Comparison of ENCODE assay signal across 8 cellular contexts in the genomic region with DNA sequence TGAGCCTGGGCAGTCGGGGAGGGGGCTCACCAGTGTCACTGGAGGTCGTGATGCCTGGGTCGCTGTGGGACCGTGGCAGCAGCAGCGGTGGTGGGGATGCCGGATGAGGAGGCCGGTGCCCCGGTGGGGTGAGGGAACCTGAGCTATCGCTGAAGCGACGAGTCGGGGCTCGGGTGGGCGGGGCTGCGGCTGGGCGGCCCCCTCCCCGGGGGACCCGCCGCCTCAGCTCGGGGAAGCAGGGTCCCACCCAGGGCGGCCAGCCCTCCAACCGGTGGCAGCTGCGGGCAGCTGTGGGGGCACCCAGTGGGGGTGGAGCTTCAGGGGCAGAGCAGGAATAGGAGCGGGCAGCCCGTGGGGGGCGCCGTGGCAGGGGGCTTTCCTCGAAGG. TPM values are rescaled to one million over a fixed set of nuclear protein-coding genes. Genes with fewer than 3 reads are reported as not detected.
A peak's percentile ranks its signal among the peaks of the same experiment; 100 is the strongest.
DNase-seq lines count a peak whose midpoint lies in the region; ATAC-seq, FAIRE-seq and TF ChIP-seq lines count a peak whose summit lies in the region.

No MANE protein-coding gene starts in this region.

- H3K4me1 ChIP-seq in HepG2 (ENCODE audit: insufficient read depth, low read length) = peaks cover 39% of the 10 kb centered on the region
- peaks cover 0 to 16% (median 0%) of the 10 kb centered on the region in 4 donors for H3K4me1 ChIP-seq in right lobe of liver
- peaks cover 35% of the 10 kb centered on the region for H3K4me1 ChIP-seq in KMS-11 (ENCODE audit: low read depth, poor library complexity, severe bottlenecking)
- peaks cover 0 to 34% of the 10 kb centered on the region in 2 donors for H3K4me1 ChIP-seq in right atrium auricular region
- peaks cover 21 to 36% of the 10 kb centered on the region in 2 donors for H3K4me1 ChIP-seq in left lung

- TF ChIP-seq RAD21 in HepG2 (CRISPR knock-in tag; IDR thresholded peaks at IDR 0.05) = no peak

- TF ChIP-seq EP300 in HepG2 (IDR thresholded peaks at IDR 0.05; ENCODE audit: low read depth in 2 of 2, low read length in 2 of 2) = no peak
- no peak for TF ChIP-seq EP300 in HepG2 (CRISPR knock-in tag; IDR thresholded peaks at IDR 0.05; ENCODE audit: borderline replicate concordance)

- POLR2A ChIA-PET in HepG2 (lab: Yijun Ruan, JAX) = interaction anchor here (1.3 to 3.0 kb wide), 11 partner anchors 10 to 312 kb away, joined by 3 to 24 read pairs (median 12); a partner anchor contains a TSS

- H3K4me3 ChIP-seq in HepG2 (replicated peaks in 1 of 3; ENCODE audit: insufficient read depth in 1 of 3, low read depth in 2 of 3, low read length in 3 of 3) (no peak overlapping the region), right lobe of liver (peak overlapping the region in 1 of 3 donors; percentile 23), KMS-11 (IDR thresholded peaks at IDR 0.05; ENCODE audit: insufficient read depth, low read depth, low read length) (peak overlapping the region; percentile 98), right atrium auricular region (peak overlapping the region; percentile 12 to 37), left lung (peak overlapping the region in 1 of 2 donors; percentile 26)

- H3K9ac ChIP-seq in HepG2 (ENCODE audit: insufficient read depth, low read depth, low read length) (peak overlapping the region; percentile 26; the same call in 1 of the 2 replicates), KMS-11 (peak overlapping the region; percentile 72)

- TF ChIP-seq CTCF in HepG2 (CRISPR knock-in tag; IDR thresholded peaks at IDR 0.05) (no peak), right lobe of liver (IDR thresholded peaks at IDR 0.05) (no peak), KMS-11 (conservative IDR thresholded peaks at IDR 0.05; ENCODE audit: low read depth, low read length) (no peak), right atrium auricular region (IDR thresholded peaks at IDR 0.05) (no peak), left lung (IDR thresholded peaks at IDR 0.05) (no peak)

- peaks cover 1 to 9% of the 10 kb centered on the region in 2 experiments; a peak in 2 of 5 replicates for H3K36me3 ChIP-seq in HepG2 (replicated peaks in 1 of 2; ENCODE audit: control insufficient read depth in 1 of 2, insufficient read depth in 2 of 2, low read length in 2 of 2)
- H3K36me3 ChIP-seq in right lobe of liver = no peaks in the 10 kb centered on the region
- no peaks in the 10 kb centered on the region for H3K36me3 ChIP-seq in KMS-11 (ENCODE audit: insufficient read depth)
- peaks cover 9% of the 10 kb centered on the region for H3K36me3 ChIP-seq in right atrium auricular region
- peaks cover 0 to 19% of the 10 kb centered on the region in 2 donors for H3K36me3 ChIP-seq in left lung

- H2AFZ ChIP-seq in HepG2 (ENCODE audit: low read length) = no peak overlapping the region
- peak overlapping the region; percentile 99 for H2AFZ ChIP-seq in KMS-11 (ENCODE audit: low read depth)

- in situ Hi-C loops in HepG2 (cut with HindIII; ENCODE audit: extremely low pct_ligation_motif_present, low pct_unique_long_range_greater_than_20kb) = loop anchor here (10.0 kb wide), 1 partner anchor 55 kb away; a partner anchor contains a TSS

- H3K9me3 ChIP-seq in HepG2 (ENCODE audit: low read length) = no peaks in the 10 kb centered on the region
- no peaks in the 10 kb centered on the region for H3K9me3 ChIP-seq in right lobe of liver
- H3K9me3 ChIP-seq in right atrium auricular region = no peaks in the 10 kb centered on the region
- H3K9me3 ChIP-seq in left lung = no peaks in the 10 kb centered on the region

- H4K20me1 ChIP-seq in HepG2 (ENCODE audit: insufficient read depth, low read length) (no peaks in the 10 kb centered on the region), KMS-11 (ENCODE audit: insufficient read depth) (no peaks in the 10 kb centered on the region)

- DNase-seq in HepG2 (ENCODE audit: low spot score) (no peak), right lobe of liver (no peak), right atrium auricular region (ENCODE audit: low spot score) (no peak), globus pallidus (ENCODE audit: low spot score) (no peak), left lung (no peak), RKO (ENCODE audit: low spot score) (no peak)
- DNase-seq in activated CD4-positive, alpha-beta T cell treated with anti-CD3 and anti-CD28 coated beads for 1 hour = no peak

- H3K4me2 ChIP-seq in HepG2 (ENCODE audit: low read depth, low read length) (no peak overlapping the region; the same call in 1 of the 2 replicates), KMS-11 (peak overlapping the region; percentile 91)

- 95% methylated on average over 11 of the region's 28 CpGs for WGBS in HepG2 (ENCODE audit: low lambda C conversion rate)
- 0% methylated on average over 2 of the region's 28 CpGs for WGBS in right lobe of liver (ENCODE audit: insufficient coverage, low coverage, low lambda C conversion rate, missing lambda C conversion rate)

- ATAC-seq in HepG2 (no peak), right lobe of liver (no peak), left lung (no peak)

- H3K27ac ChIP-seq in HepG2 (ENCODE audit: extremely low read length, insufficient read depth, low read length) (peak overlapping the region; percentile 71), right lobe of liver (peak overlapping the region in 1 of 3 donors; percentile 47), KMS-11 (peak overlapping the region; percentile 30; the same call in 1 of the 2 replicates), right atrium auricular region (peak overlapping the region; percentile 37 to 49), left lung (peak overlapping the region in 1 of 2 donors; percentile 42)

- H3K27me3 ChIP-seq in HepG2 (ENCODE audit: control insufficient read depth in 1 of 2, insufficient read depth in 2 of 2, low read length in 2 of 2) = no peaks in the 10 kb centered on the region
- H3K27me3 ChIP-seq in right lobe of liver = no peaks in the 10 kb centered on the region
- H3K27me3 ChIP-seq in KMS-11 (ENCODE audit: insufficient read depth, low read depth) = no peaks in the 10 kb centered on the region
- H3K27me3 ChIP-seq in right atrium auricular region = no peaks in the 10 kb centered on the region
- no peaks in the 10 kb centered on the region for H3K27me3 ChIP-seq in left lung

- intact Hi-C loops in HepG2 (cut with micrococcal nuclease; ENCODE audit: unreplicated experiment) (loop anchor here (1.0 to 2.0 kb wide), 4 partner anchors 43 to 341 kb away; a partner anchor contains a TSS), right lobe of liver (cut with DNase I) (loop anchor here in 1 of 2 donors (5.0 kb wide), 1 partner anchor 77 kb away; no protein-coding TSS in a partner anchor), left lung (cut with DNase I) (no loop called here)

- no TSS peak for BruUV-seq in HepG2 (replicated peaks; lab: Mats Ljungman, UMichigan)

- H3K79me2 ChIP-seq in HepG2 (ENCODE audit: insufficient read depth, low read length) (peaks cover 8% of the 10 kb centered on the region), KMS-11 (ENCODE audit: insufficient read depth, low read depth) (no peaks in the 10 kb centered on the region)

- TF ChIP-seq POLR2A in HepG2 (IDR thresholded peaks at IDR 0.05; ENCODE audit: insufficient read depth in 1 of 2, low read depth in 2 of 2, low read length in 2 of 2) (no peak), right lobe of liver (IDR thresholded peaks at IDR 0.05) (no peak)

- CTCF ChIA-PET in HepG2 (lab: Yijun Ruan, JAX; ENCODE audit: low intra/inter-chr PET ratio, low total read pairs) = interaction anchor here (0.8 to 4.0 kb wide), 5 partner anchors 8 to 341 kb away, joined by 3 to 71 read pairs (median 14); a partner anchor contains a TSS

- FAIRE-seq in HepG2 (lab: Jason Lieb, UNC) = no peak

RNA-seq across cellular contexts. Expression of a gene that starts 5.0 kb away (rescaled TPM):
- 4.1 and 6.2 TPM in 2 replicates for total RNA-seq in HepG2 (2016; rRNA removed; fragmentation: Illumina TruSeq; extraction: Trizol)
- total RNA-seq in HepG2 (2016; cell fraction: cytosol; rRNA removed; fragmentation: Illumina TruSeq; extraction: Trizol; ENCODE audit: low read depth) = 3.6 and 4.8 TPM in 2 replicates
- total RNA-seq in HepG2 (2016; cell fraction: insoluble cytoplasmic fraction; rRNA removed; fragmentation: Illumina TruSeq; extraction: Trizol) = 3.2 and 5.5 TPM in 2 replicates
- 12.9 and 13.0 TPM in 2 replicates for total RNA-seq in HepG2 (2016; cell fraction: membrane; rRNA removed; fragmentation: Illumina TruSeq; extraction: Trizol)
- total RNA-seq in HepG2 (2016; cell fraction: nucleus; rRNA removed; fragmentation: Illumina TruSeq; extraction: Trizol) = 6.9 and 8.6 TPM in 2 replicates
- polyA plus RNA-seq in HepG2 (2011; rRNA removed) = 9.9 and 11.9 TPM in 2 replicates
- polyA plus RNA-seq in HepG2 (2011; cell fraction: cytosol; rRNA removed) = 7.8 and 10.3 TPM in 2 replicates
- 18.3 and 21.0 TPM in 2 replicates for polyA plus RNA-seq in HepG2 (2011; cell fraction: nucleus; rRNA removed)
- polyA plus RNA-seq in HepG2 (2012) = 18.4 and 22.0 TPM in 2 replicates
- polyA plus RNA-seq in HepG2 (2016; cell fraction: cytosol; fragmentation: Illumina TruSeq; extraction: Trizol; ENCODE audit: low read depth) = 22.1 and 24.0 TPM in 2 replicates
- polyA plus RNA-seq in HepG2 (2016; cell fraction: insoluble cytoplasmic fraction; fragmentation: Illumina TruSeq; extraction: Trizol; ENCODE audit: low read depth) = 19.7 and 25.6 TPM in 2 replicates
- 49.9 and 57.1 TPM in 2 replicates for polyA plus RNA-seq in HepG2 (2016; cell fraction: membrane; fragmentation: Illumina TruSeq; extraction: Trizol; ENCODE audit: low read depth)
- 28.1 and 33.5 TPM in 2 replicates for polyA plus RNA-seq in HepG2 (2016; cell fraction: nucleus; fragmentation: Illumina TruSeq; extraction: Trizol; ENCODE audit: insufficient read depth, low read depth)
- polyA minus RNA-seq in HepG2 (2011; rRNA and poly(A)+ RNA removed; ENCODE audit: low replicate concordance) = 7.5 and 12.8 TPM in 2 replicates
- polyA minus RNA-seq in HepG2 (2011; cell fraction: cytosol; rRNA and poly(A)+ RNA removed) = 8.1 and 9.3 TPM in 2 replicates
- polyA minus RNA-seq in HepG2 (2011; cell fraction: nucleus; rRNA and poly(A)+ RNA removed) = 3.7 and 4.4 TPM in 2 replicates
- 10 to 100 TPM in 2 of 6 experiments, 1 to 10 TPM in 4; 7.2 to 13.0 (median 9.6) TPM for total RNA-seq in right lobe of liver
- 10 to 100 TPM; 14.4 to 15.5 TPM for total RNA-seq in right atrium auricular region
- 10 to 100 TPM; 23.2 to 33.5 TPM for total RNA-seq in left lung

RNA-seq across cellular contexts. Expression of a gene that starts 11.9 kb away (rescaled TPM):
- total RNA-seq in HepG2 (2016; rRNA removed; fragmentation: Illumina TruSeq; extraction: Trizol) (27.0 and 46.8 TPM in 2 replicates), right lobe of liver (10 to 100 TPM; 27.9 to 63.4 (median 29.2) TPM), right atrium auricular region (10 to 100 TPM; 77.2 to 77.7 TPM), left lung (10 to 100 TPM; 63.1 to 85.3 TPM)
- total RNA-seq in HepG2 (2016; cell fraction: cytosol; rRNA removed; fragmentation: Illumina TruSeq; extraction: Trizol; ENCODE audit: low read depth) = 16.4 and 20.0 TPM in 2 replicates
- 29.6 and 44.4 TPM in 2 replicates for total RNA-seq in HepG2 (2016; cell fraction: insoluble cytoplasmic fraction; rRNA removed; fragmentation: Illumina TruSeq; extraction: Trizol)
- 22.9 and 28.4 TPM in 2 replicates for total RNA-seq in HepG2 (2016; cell fraction: membrane; rRNA removed; fragmentation: Illumina TruSeq; extraction: Trizol)
- total RNA-seq in HepG2 (2016; cell fraction: nucleus; rRNA removed; fragmentation: Illumina TruSeq; extraction: Trizol) = 37.1 and 38.5 TPM in 2 replicates
- 83.3 and 92.5 TPM in 2 replicates for polyA plus RNA-seq in HepG2 (2011; rRNA removed)
- 94.5 and 95.0 TPM in 2 replicates for polyA plus RNA-seq in HepG2 (2011; cell fraction: cytosol; rRNA removed)
- 74.3 and 75.6 TPM in 2 replicates for polyA plus RNA-seq in HepG2 (2011; cell fraction: nucleus; rRNA removed)
- 30.4 and 37.1 TPM in 2 replicates for polyA plus RNA-seq in HepG2 (2012)
- polyA plus RNA-seq in HepG2 (2016; cell fraction: cytosol; fragmentation: Illumina TruSeq; extraction: Trizol; ENCODE audit: low read depth) = 28.3 and 28.6 TPM in 2 replicates
- polyA plus RNA-seq in HepG2 (2016; cell fraction: insoluble cytoplasmic fraction; fragmentation: Illumina TruSeq; extraction: Trizol; ENCODE audit: low read depth) = 45.8 and 52.3 TPM in 2 replicates
- polyA plus RNA-seq in HepG2 (2016; cell fraction: membrane; fragmentation: Illumina TruSeq; extraction: Trizol; ENCODE audit: low read depth) = 37.1 and 38.2 TPM in 2 replicates
- polyA plus RNA-seq in HepG2 (2016; cell fraction: nucleus; fragmentation: Illumina TruSeq; extraction: Trizol; ENCODE audit: insufficient read depth, low read depth) = 82.5 and 83.5 TPM in 2 replicates
- 118 and 271 TPM in 2 replicates for polyA minus RNA-seq in HepG2 (2011; rRNA and poly(A)+ RNA removed; ENCODE audit: low replicate concordance)
- polyA minus RNA-seq in HepG2 (2011; cell fraction: cytosol; rRNA and poly(A)+ RNA removed) = 33.3 and 39.4 TPM in 2 replicates
- polyA minus RNA-seq in HepG2 (2011; cell fraction: nucleus; rRNA and poly(A)+ RNA removed) = 16.9 and 21.4 TPM in 2 replicates

RNA-seq across cellular contexts. Expression of a gene that starts 23.1 kb away (rescaled TPM):
- total RNA-seq in HepG2 (2016; rRNA removed; fragmentation: Illumina TruSeq; extraction: Trizol) (10.1 and 20.1 TPM in 2 replicates), right lobe of liver (10 to 100 TPM; 10.4 to 29.2 (median 20.2) TPM), right atrium auricular region (10 to 100 TPM in 1 of 2 donors, 1 to 10 TPM in 1; 9.8 to 16.4 TPM), left lung (10 to 100 TPM; 45.4 to 55.2 TPM)
- 8.5 and 11.8 TPM in 2 replicates for total RNA-seq in HepG2 (2016; cell fraction: cytosol; rRNA removed; fragmentation: Illumina TruSeq; extraction: Trizol; ENCODE audit: low read depth)
- total RNA-seq in HepG2 (2016; cell fraction: insoluble cytoplasmic fraction; rRNA removed; fragmentation: Illumina TruSeq; extraction: Trizol) = 10.6 and 19.2 TPM in 2 replicates
- total RNA-seq in HepG2 (2016; cell fraction: membrane; rRNA removed; fragmentation: Illumina TruSeq; extraction: Trizol) = 9.3 and 12.0 TPM in 2 replicates
- total RNA-seq in HepG2 (2016; cell fraction: nucleus; rRNA removed; fragmentation: Illumina TruSeq; extraction: Trizol) = 23.9 and 32.6 TPM in 2 replicates
- 73.5 and 74.0 TPM in 2 replicates for polyA plus RNA-seq in HepG2 (2011; rRNA removed)
- polyA plus RNA-seq in HepG2 (2011; cell fraction: cytosol; rRNA removed) = 23.9 and 24.4 TPM in 2 replicates
- 317 and 392 TPM in 2 replicates for polyA plus RNA-seq in HepG2 (2011; cell fraction: nucleus; rRNA removed)
- 31.3 and 32.7 TPM in 2 replicates for polyA plus RNA-seq in HepG2 (2012)
- 3.0 and 3.3 TPM in 2 replicates for polyA plus RNA-seq in HepG2 (2016; cell fraction: cytosol; fragmentation: Illumina TruSeq; extraction: Trizol; ENCODE audit: low read depth)
- polyA plus RNA-seq in HepG2 (2016; cell fraction: insoluble cytoplasmic fraction; fragmentation: Illumina TruSeq; extraction: Trizol; ENCODE audit: low read depth) = 15.8 and 17.9 TPM in 2 replicates
- 7.6 TPM in 2 replicates for polyA plus RNA-seq in HepG2 (2016; cell fraction: membrane; fragmentation: Illumina TruSeq; extraction: Trizol; ENCODE audit: low read depth)
- 110 and 120 TPM in 2 replicates for polyA plus RNA-seq in HepG2 (2016; cell fraction: nucleus; fragmentation: Illumina TruSeq; extraction: Trizol; ENCODE audit: insufficient read depth, low read depth)
- 47.2 and 97.7 TPM in 2 replicates for polyA minus RNA-seq in HepG2 (2011; rRNA and poly(A)+ RNA removed; ENCODE audit: low replicate concordance)
- polyA minus RNA-seq in HepG2 (2011; cell fraction: cytosol; rRNA and poly(A)+ RNA removed) = 12.4 and 13.9 TPM in 2 replicates
- polyA minus RNA-seq in HepG2 (2011; cell fraction: nucleus; rRNA and poly(A)+ RNA removed) = 94.1 and 94.6 TPM in 2 replicates

RNA-seq across cellular contexts. Expression of a gene that starts 27.0 kb away (rescaled TPM):
- total RNA-seq in HepG2 (2016; rRNA removed; fragmentation: Illumina TruSeq; extraction: Trizol) (1.3 and 2.4 TPM in 2 replicates), right lobe of liver (1 to 10 TPM in 4 of 6 experiments, under 1 TPM in 2; 0.56 to 1.6 (median 1.2) TPM), right atrium auricular region (under 1 TPM; 0.35 to 0.41 TPM), left lung (1 to 10 TPM; 2.4 to 3.8 TPM)
- total RNA-seq in HepG2 (2016; cell fraction: cytosol; rRNA removed; fragmentation: Illumina TruSeq; extraction: Trizol; ENCODE audit: low read depth) = 0.44 and 0.51 TPM in 2 replicates
- total RNA-seq in HepG2 (2016; cell fraction: insoluble cytoplasmic fraction; rRNA removed; fragmentation: Illumina TruSeq; extraction: Trizol) = 0.77 and 3.4 TPM in 2 replicates
- total RNA-seq in HepG2 (2016; cell fraction: membrane; rRNA removed; fragmentation: Illumina TruSeq; extraction: Trizol) = 0.74 and 0.96 TPM in 2 replicates
- total RNA-seq in HepG2 (2016; cell fraction: nucleus; rRNA removed; fragmentation: Illumina TruSeq; extraction: Trizol) = 5.8 and 5.9 TPM in 2 replicates
- polyA plus RNA-seq in HepG2 (2011; rRNA removed) = 10.2 and 15.0 TPM in 2 replicates
- 3.4 and 4.0 TPM in 2 replicates for polyA plus RNA-seq in HepG2 (2011; cell fraction: cytosol; rRNA removed)
- polyA plus RNA-seq in HepG2 (2011; cell fraction: nucleus; rRNA removed) = 55.6 and 56.4 TPM in 2 replicates
- polyA plus RNA-seq in HepG2 (2012) = 6.1 and 7.0 TPM in 2 replicates
- polyA plus RNA-seq in HepG2 (2016; cell fraction: cytosol; fragmentation: Illumina TruSeq; extraction: Trizol; ENCODE audit: low read depth) = 0.40 TPM in 2 replicates
- polyA plus RNA-seq in HepG2 (2016; cell fraction: insoluble cytoplasmic fraction; fragmentation: Illumina TruSeq; extraction: Trizol; ENCODE audit: low read depth) = 1.1 and 1.3 TPM in 2 replicates
- polyA plus RNA-seq in HepG2 (2016; cell fraction: membrane; fragmentation: Illumina TruSeq; extraction: Trizol; ENCODE audit: low read depth) = 0.72 and 0.85 TPM in 2 replicates
- polyA plus RNA-seq in HepG2 (2016; cell fraction: nucleus; fragmentation: Illumina TruSeq; extraction: Trizol; ENCODE audit: insufficient read depth, low read depth) = 18.6 and 19.5 TPM in 2 replicates
- 17.8 and 35.4 TPM in 2 replicates for polyA minus RNA-seq in HepG2 (2011; rRNA and poly(A)+ RNA removed; ENCODE audit: low replicate concordance)
- 1.4 and 3.0 TPM in 2 replicates for polyA minus RNA-seq in HepG2 (2011; cell fraction: cytosol; rRNA and poly(A)+ RNA removed)
- 8.8 and 11.3 TPM in 2 replicates for polyA minus RNA-seq in HepG2 (2011; cell fraction: nucleus; rRNA and poly(A)+ RNA removed)

RNA-seq across cellular contexts. Expression of a gene that starts 41.7 kb away (rescaled TPM):
- 64.5 and 71.5 TPM in 2 replicates for total RNA-seq in HepG2 (2016; rRNA removed; fragmentation: Illumina TruSeq; extraction: Trizol)
- total RNA-seq in HepG2 (2016; cell fraction: cytosol; rRNA removed; fragmentation: Illumina TruSeq; extraction: Trizol; ENCODE audit: low read depth) = 20.6 and 22.4 TPM in 2 replicates
- total RNA-seq in HepG2 (2016; cell fraction: insoluble cytoplasmic fraction; rRNA removed; fragmentation: Illumina TruSeq; extraction: Trizol) = 65.0 and 76.3 TPM in 2 replicates
- total RNA-seq in HepG2 (2016; cell fraction: membrane; rRNA removed; fragmentation: Illumina TruSeq; extraction: Trizol) = 23.2 and 26.5 TPM in 2 replicates
- 35.2 and 36.8 TPM in 2 replicates for total RNA-seq in HepG2 (2016; cell fraction: nucleus; rRNA removed; fragmentation: Illumina TruSeq; extraction: Trizol)
- polyA plus RNA-seq in HepG2 (2011; rRNA removed) = 72.6 and 85.1 TPM in 2 replicates
- polyA plus RNA-seq in HepG2 (2011; cell fraction: cytosol; rRNA removed) = 61.1 and 90.3 TPM in 2 replicates
- polyA plus RNA-seq in HepG2 (2011; cell fraction: nucleus; rRNA removed) = 55.1 and 59.0 TPM in 2 replicates
- polyA plus RNA-seq in HepG2 (2012) = 37.3 and 38.1 TPM in 2 replicates
- polyA plus RNA-seq in HepG2 (2016; cell fraction: cytosol; fragmentation: Illumina TruSeq; extraction: Trizol; ENCODE audit: low read depth) = 25.0 and 25.6 TPM in 2 replicates
- polyA plus RNA-seq in HepG2 (2016; cell fraction: insoluble cytoplasmic fraction; fragmentation: Illumina TruSeq; extraction: Trizol; ENCODE audit: low read depth) = 73.9 and 74.4 TPM in 2 replicates
- 19.9 and 21.6 TPM in 2 replicates for polyA plus RNA-seq in HepG2 (2016; cell fraction: membrane; fragmentation: Illumina TruSeq; extraction: Trizol; ENCODE audit: low read depth)
- 49.3 and 57.4 TPM in 2 replicates for polyA plus RNA-seq in HepG2 (2016; cell fraction: nucleus; fragmentation: Illumina TruSeq; extraction: Trizol; ENCODE audit: insufficient read depth, low read depth)
- polyA minus RNA-seq in HepG2 (2011; rRNA and poly(A)+ RNA removed; ENCODE audit: low replicate concordance) = 129 and 176 TPM in 2 replicates
- polyA minus RNA-seq in HepG2 (2011; cell fraction: cytosol; rRNA and poly(A)+ RNA removed) = 27.0 and 36.4 TPM in 2 replicates
- polyA minus RNA-seq in HepG2 (2011; cell fraction: nucleus; rRNA and poly(A)+ RNA removed) = 23.9 and 27.6 TPM in 2 replicates
- total RNA-seq in right lobe of liver = 10 to 100 TPM; 20.0 to 50.7 (median 23.9) TPM
- 10 to 100 TPM; 16.2 to 27.0 TPM for total RNA-seq in right atrium auricular region
- 10 to 100 TPM; 30.2 to 45.5 TPM for total RNA-seq in left lung

Comparison
In these comparisons a context has a peak if more than half of its experiments do, and no peak if none do; other contexts are left out.
1. H3K4me3 ChIP-seq: peak in KMS-11 (single experiment) and right atrium auricular region (2 of 2); none in HepG2 (0 of 3).